Comparison of ENCODE assay signal across 18 cellular contexts in genomic region chr17:27800522-27800921, GRCh38. TPM values are rescaled to one million over a fixed set of nuclear protein-coding genes. Genes with fewer than 3 reads are reported as not detected.
"Had no signal": no experiment of that assay in that cellular context is flagged by ENCODE, and none has a peak within 500 bp of the region (broad histone marks: within the 10 kb centered on the region; RNA-seq: fewer than 3 reads in every experiment).

TSS of gene NOS2 (minus strand) at chr17:27800529. CDS start at chr17:27798809, 1,720 bp downstream.

- H3K36me3 ChIP-seq: heart left ventricle, left ventricle myocardium inferior, ovary had no signal

- DNase-seq: activated CD4-positive, alpha-beta T cell treated with anti-CD3 and anti-CD28 coated beads, Interleukin-2, amount 50 U/mL, for 1 hour; activated CD4-positive, CD25-positive, alpha-beta regulatory T cell; central memory CD4-positive, alpha-beta T cell; cortex of kidney; effector memory CD4-positive, alpha-beta T cell; heart left ventricle; islet precursor cell; left ventricle myocardium inferior; mesendoderm; ovary; retina; T-helper 1 cell had no signal

- H3K27ac ChIP-seq: heart left ventricle, left ventricle myocardium inferior, ovary, skin epidermis had no signal

- ATAC-seq: heart left ventricle; stimulated activated effector memory CD8-positive, alpha-beta T cell treated with anti-CD3 and anti-CD28 coated beads, Interleukin-12 subunit alpha, Interleukin-12 subunit beta, amount 100 ng/mL, for 72 hours had no signal

- H3K27ac Mint-ChIP-seq: activated naive CD4-positive, alpha-beta T cell treated with anti-CD3 and anti-CD28 coated beads, Interleukin-2, amount 50 U/mL, for 24 hours; stimulated activated effector memory CD8-positive, alpha-beta T cell treated with anti-CD3 and anti-CD28 coated beads, Interleukin-12 subunit alpha, Interleukin-12 subunit beta, amount 100 ng/mL, for 72 hours; type B pancreatic cell had no signal

- H3K9me3 ChIP-seq: heart left ventricle, left ventricle myocardium inferior, ovary had no signal

- H3K4me3 Mint-ChIP-seq: activated naive CD4-positive, alpha-beta T cell treated with anti-CD3 and anti-CD28 coated beads, Interleukin-2, amount 50 U/mL, for 24 hours; neural crest cell; stimulated activated effector memory CD8-positive, alpha-beta T cell treated with anti-CD3 and anti-CD28 coated beads, Interleukin-12 subunit alpha, Interleukin-12 subunit beta, amount 100 ng/mL, for 72 hours; type B pancreatic cell had no signal

- H3K27me3 ChIP-seq: ovary had no signal

- H3K9me3 Mint-ChIP-seq: activated naive CD4-positive, alpha-beta T cell treated with anti-CD3 and anti-CD28 coated beads, Interleukin-2, amount 50 U/mL, for 24 hours; neural crest cell; stimulated activated effector memory CD8-positive, alpha-beta T cell treated with anti-CD3 and anti-CD28 coated beads, Interleukin-12 subunit alpha, Interleukin-12 subunit beta, amount 100 ng/mL, for 72 hours; type B pancreatic cell had no signal

- H3K4me3 ChIP-seq: heart left ventricle, left ventricle myocardium inferior, ovary, skin epidermis had no signal

- H3K36me3 Mint-ChIP-seq: activated naive CD4-positive, alpha-beta T cell treated with anti-CD3 and anti-CD28 coated beads, Interleukin-2, amount 50 U/mL, for 24 hours; stimulated activated effector memory CD8-positive, alpha-beta T cell treated with anti-CD3 and anti-CD28 coated beads, Interleukin-12 subunit alpha, Interleukin-12 subunit beta, amount 100 ng/mL, for 72 hours; type B pancreatic cell had no signal

RNA-seq across cellular contexts. Expression of gene NOS2, which starts in this region (rescaled TPM):
- polyA plus RNA-seq: fibroblast of lung had no signal
